In the genomic region with DNA sequence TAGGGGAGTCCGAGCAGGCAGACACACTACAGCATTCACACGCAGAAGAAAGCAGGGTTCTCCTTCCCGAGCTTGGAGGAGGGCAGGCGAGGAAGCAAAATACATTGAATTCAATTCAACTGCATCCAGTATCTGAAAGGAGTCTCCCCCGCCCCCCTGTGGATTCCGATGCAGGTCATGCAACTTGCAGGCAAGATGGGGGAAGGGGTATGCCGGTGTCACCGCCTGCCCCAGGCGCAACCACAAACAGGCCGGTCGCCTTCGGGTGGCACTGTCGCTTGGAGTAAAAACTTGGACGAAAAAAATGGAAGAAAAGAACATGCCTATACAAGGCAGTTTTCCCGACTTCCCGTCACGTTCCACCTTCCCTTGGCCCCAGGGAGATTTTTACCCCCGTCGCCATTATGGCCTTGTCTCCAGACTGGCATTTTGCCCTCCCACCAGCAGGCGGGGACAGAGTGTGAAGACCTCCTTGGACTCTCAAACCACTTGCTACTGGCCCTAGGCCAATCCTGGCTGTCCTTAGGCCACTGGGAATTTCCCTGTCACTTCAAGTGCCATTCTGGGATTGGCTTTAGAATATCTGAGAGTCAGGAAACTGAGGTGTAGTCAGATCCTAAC, we compare ENCODE assay signal across 8 cellular contexts. TPM values are rescaled to one million over a fixed set of nuclear protein-coding genes. Genes with fewer than 3 reads are reported as not detected.
A peak's percentile ranks its signal among the peaks of the same experiment; 100 is the strongest.
DNase-seq lines count a peak whose midpoint lies in the region; ATAC-seq lines count a peak whose summit lies in the region.

No MANE protein-coding gene starts in this region.

- H3K9me3 Mint-ChIP-seq in activated T-helper 17 cell treated with anti-CD3 and anti-CD28 coated beads, Interleukin-2, amount 50 U/mL, for 72 hours, result no peaks in the 10 kb centered on the region

- intact Hi-C loops in aorta (cut with DNase I), result loop anchor here (5.0 to 10.0 kb wide), 4 partner anchors 197 to 586 kb away; no protein-coding TSS in a partner anchor

- H3K9me3 ChIP-seq in iPS-18c (ENCODE audit: control insufficient read depth, insufficient read depth, low read length) (no peaks in the 10 kb centered on the region), aorta (ENCODE audit: control insufficient read depth, low read length) (no peaks in the 10 kb centered on the region)

- H3K4me3 Mint-ChIP-seq in activated T-helper 17 cell treated with anti-CD3 and anti-CD28 coated beads, Interleukin-2, amount 50 U/mL, for 72 hours, result peak overlapping the region; percentile 72

- peaks cover 6% of the 10 kb centered on the region for H3K36me3 Mint-ChIP-seq in activated T-helper 17 cell treated with anti-CD3 and anti-CD28 coated beads, Interleukin-2, amount 50 U/mL, for 72 hours (ENCODE audit: low read depth)

- no peak for ATAC-seq in activated T-helper 17 cell treated with anti-CD3 and anti-CD28 coated beads, Interleukin-2, amount 50 U/mL, for 72 hours (replicated peaks)
- ATAC-seq in aorta (ENCODE audit: low FRiP score) (peak; percentile 61), HG02973 (IDR thresholded peaks at IDR 0.05; ENCODE audit: unreplicated experiment) (no peak), HG02852 (IDR thresholded peaks at IDR 0.05; ENCODE audit: unreplicated experiment) (no peak)

- peak overlapping the region; percentile 11 to 48 for H3K27ac ChIP-seq in aorta (ENCODE audit: low read depth in 1 of 2, low read length in 2 of 2)

- peaks cover 4% of the 10 kb centered on the region for H3K4me1 Mint-ChIP-seq in activated T-helper 17 cell treated with anti-CD3 and anti-CD28 coated beads, Interleukin-2, amount 50 U/mL, for 72 hours

- H3K27me3 ChIP-seq in aorta (ENCODE audit: control insufficient read depth in 1 of 2, insufficient read depth in 2 of 2, low read length in 1 of 2), result no peaks in the 10 kb centered on the region

- H3K36me3 ChIP-seq in aorta (ENCODE audit: control insufficient read depth in 1 of 2, insufficient read depth in 2 of 2, low read length in 1 of 2), result no peaks in the 10 kb centered on the region

- no peak overlapping the region for H3K27ac Mint-ChIP-seq in activated T-helper 17 cell treated with anti-CD3 and anti-CD28 coated beads, Interleukin-2, amount 50 U/mL, for 72 hours

- 1% methylated on average over 20 of the region's 20 CpGs for WGBS in aorta, 2 donors

- H3K4me1 ChIP-seq in aorta (ENCODE audit: control insufficient read depth in 1 of 2, insufficient read depth in 2 of 2, low read length in 2 of 2), result no peaks in the 10 kb centered on the region

- DNase-seq in stimulated activated CD4-positive, alpha-beta T cell treated with anti-CD3 and anti-CD28 coated beads, Interleukin-15, amount 100 ng/mL, for 24 hours, result peak; percentile 33
- no peak for DNase-seq in stimulated activated CD4-positive, alpha-beta T cell treated with anti-CD3 and anti-CD28 coated beads, Interleukin-2, amount 100 ng/mL, for 24 hours
- peak; percentile 81 to 87 for DNase-seq in aorta
- no peak for DNase-seq in NCI-H1930 (lab: John Stamatoyannopoulos, UW)

- H3K4me3 ChIP-seq in iPS-18c (ENCODE audit: insufficient read depth, low read depth, low read length), result peak overlapping the region; percentile 76
- peak overlapping the region; percentile 80 to 85 for H3K4me3 ChIP-seq in aorta (ENCODE audit: low read length in 2 of 2)

- peaks cover 57% of the 10 kb centered on the region for H3K27me3 Mint-ChIP-seq in activated T-helper 17 cell treated with anti-CD3 and anti-CD28 coated beads, Interleukin-2, amount 50 U/mL, for 72 hours

RNA-seq across cellular contexts. Expression of gene NTRK3, which starts 1.6 kb away (rescaled TPM):
- total RNA-seq in activated T-helper 17 cell treated with anti-CD3 and anti-CD28 coated beads, Interleukin-2, amount 50 U/mL, for 72 hours, result under 1 TPM in 1 of 2 donors, not detected in 1; 0.53 TPM
- 10 to 100 TPM; 79.2 to 79.9 TPM for total RNA-seq in aorta
- polyA plus RNA-seq in aorta, result 10 to 100 TPM in 1 of 2 donors, 1 to 10 TPM in 1; 8.9 to 84.0 TPM

Comparison
In these comparisons a context has a peak if more than half of its experiments do, and no peak if none do; other contexts are left out.
1. DNase-seq: peak in stimulated activated CD4-positive, alpha-beta T cell treated with anti-CD3 and anti-CD28 coated beads, Interleukin-15, amount 100 ng/mL, for 24 hours (single experiment) and aorta (2 of 2); none in stimulated activated CD4-positive, alpha-beta T cell treated with anti-CD3 and anti-CD28 coated beads, Interleukin-2, amount 100 ng/mL, for 24 hours (0 of 2) and NCI-H1930 (0 of 2).
2. RNA of gene NTRK3, which starts 1.6 kb away (total RNA-seq): 79.2 to 79.9 TPM in aorta; 0.53 TPM in activated T-helper 17 cell treated with anti-CD3 and anti-CD28 coated beads, Interleukin-2, amount 50 U/mL, for 72 hours; every median in the first group is over 10 times any median in the second.